In genomic region chr1:59691261-59691660, GRCh38 we compare ENCODE assay signal across 14 cellular contexts.
DNase-seq lines count a peak whose midpoint lies in the region; ATAC-seq and TF ChIP-seq lines count a peak whose summit lies in the region.
"Had no signal": no experiment of that assay in that cellular context is flagged by ENCODE, and none has a peak within 500 bp of the region (broad histone marks: within the 10 kb centered on the region; RNA-seq: fewer than 3 reads in every experiment).

No MANE protein-coding gene starts in this region.

- no peaks in the 10 kb centered on the region for H3K36me3 ChIP-seq in cardiac muscle cell
- H3K36me3 ChIP-seq: tibial artery had no signal

- peak overlapping the region; percentile 77 for H3K27ac Mint-ChIP-seq in osteocyte (ENCODE audit: unreplicated experiment)

- H3K4me3 ChIP-seq in cardiac muscle cell, result no peak overlapping the region
- H3K4me3 ChIP-seq: tibial artery had no signal

- intact Hi-C loops in Right ventricle myocardium inferior (cut with DNase I) (no loop called here), cardiac septum (cut with DNase I) (loop anchor here (5.0 to 10.0 kb wide), 2 partner anchors 394 to 616 kb away; partner anchors contain the start of gene FGGY)

- H3K27me3 Mint-ChIP-seq in osteocyte (ENCODE audit: unreplicated experiment), result no peaks in the 10 kb centered on the region

- H3K27me3 ChIP-seq in cardiac muscle cell, result no peaks in the 10 kb centered on the region
- H3K27me3 ChIP-seq: tibial artery had no signal

- DNase-seq in Right ventricle myocardium inferior (ENCODE audit: missing footprints) (no peak), cardiac septum (ENCODE audit: low spot score) (no peak), cardiac muscle cell (ENCODE audit: low read depth in 1 of 2, low spot score in 1 of 2) (peak; percentile 38 to 58), osteocyte (ENCODE audit: extremely low spot score, unreplicated experiment) (no peak), G401 (ENCODE audit: low spot score) (no peak), NCI-H748 (lab: John Stamatoyannopoulos, UW; ENCODE audit: unreplicated experiment) (no peak), middle frontal gyrus (ENCODE audit: extremely low spot score, low spot score) (no peak)
- DNase-seq in activated CD8-positive, alpha-beta memory T cell treated with anti-CD3 and anti-CD28 coated beads, Interleukin-2, amount 50 U/mL, for 48 hours, result no peak
- DNase-seq: activated T-cell treated with anti-CD3 and anti-CD28 coated beads for 4 hours, amygdala, hypothalamus, SIG-M5 had no signal

- no peaks in the 10 kb centered on the region for H3K36me3 Mint-ChIP-seq in osteocyte (ENCODE audit: unreplicated experiment)

- peaks cover 13% of the 10 kb centered on the region for H3K4me1 ChIP-seq in cardiac muscle cell (ENCODE audit: low read depth)
- H3K4me1 ChIP-seq: tibial artery had no signal

- no peaks in the 10 kb centered on the region for H3K9me3 Mint-ChIP-seq in osteocyte (ENCODE audit: unreplicated experiment)

- peak; percentile 95 for ATAC-seq in Right ventricle myocardium inferior

- H3K27ac ChIP-seq in cardiac muscle cell, result peak overlapping the region; percentile 68
- H3K27ac ChIP-seq: VCaP had no signal

- in situ Hi-C loops in G401 (cut with HindIII; ENCODE audit: low sequenced_read_pairs), result no loop called here

- no peak overlapping the region for H3K4me3 Mint-ChIP-seq in osteocyte (ENCODE audit: unreplicated experiment)

- H3K9me3 ChIP-seq in cardiac muscle cell (ENCODE audit: low read depth), result no peaks in the 10 kb centered on the region
- H3K9me3 ChIP-seq: tibial artery had no signal

- TF ChIP-seq CTCF in cardiac muscle cell (IDR thresholded peaks at IDR 0.05; ENCODE audit: low read depth, low read length) (no peak), osteocyte (IDR thresholded peaks at IDR 0.05) (no peak)

- peaks cover 24% of the 10 kb centered on the region for H3K4me1 Mint-ChIP-seq in osteocyte (ENCODE audit: unreplicated experiment)

Comparison
In these comparisons a context has a peak if more than half of its experiments do, and no peak if none do; other contexts are left out.
1. DNase-seq: peak in cardiac muscle cell (2 of 2); none in Right ventricle myocardium inferior (single experiment), cardiac septum (single experiment), osteocyte (single experiment), G401 (single experiment), NCI-H748 (single experiment), activated CD8-positive, alpha-beta memory T cell treated with anti-CD3 and anti-CD28 coated beads, Interleukin-2, amount 50 U/mL, for 48 hours (single experiment) and middle frontal gyrus (single experiment).